ENCODE assay signal across 8 cellular contexts in genomic region chr3:157175678-157176077, GRCh38. TPM values are rescaled to one million over a fixed set of nuclear protein-coding genes. Genes with fewer than 3 reads are reported as not detected.
DNase-seq lines count a peak whose midpoint lies in the region; ATAC-seq and TF ChIP-seq lines count a peak whose summit lies in the region.

No MANE protein-coding gene starts in this region.

- POLR2A ChIA-PET in T-cell (lab: Charles Lee), result interaction anchor here (0.6 to 4.8 kb wide), 18 partner anchors 15 to 511 kb away, joined by 3 to 177 read pairs (median 4); partner anchors contain the start of gene CCNL1 (in 2 of the 2)

- CTCF ChIA-PET in T-cell (lab: Charles Lee), result interaction anchor here (0.7 to 3.4 kb wide), 9 partner anchors 12 to 94 kb away, joined by 3 to 38 read pairs (median 5); partner anchors contain the start of gene CCNL1 (in 1 of the 2)

- H3K27ac ChIP-seq in GM23338 (ENCODE audit: low read depth) (peak overlapping the region; percentile 82), muscle layer of duodenum (ENCODE audit: low read length) (peak overlapping the region; percentile 100)

- peak overlapping the region; percentile 92 for H3K27ac Mint-ChIP-seq in GM23338
- H3K27ac Mint-ChIP-seq in T-cell, result peak overlapping the region; percentile 96 to 100

- peak overlapping the region; percentile 4; the same call in 1 of the 2 replicates for H2AFZ ChIP-seq in GM23338

- peaks cover 14% of the 10 kb centered on the region for H3K79me2 ChIP-seq in GM23338 (replicated peaks; ENCODE audit: insufficient read depth)

- DNase-seq in AG20443 (ENCODE audit: low spot score), result peak; percentile 46
- peak; percentile 43 for DNase-seq in GM23338 (ENCODE audit: low spot score)
- DNase-seq in T-cell, result peak in 1 of 34 experiments; percentile 18
- DNase-seq in epithelial cell of proximal tubule (ENCODE audit: low read depth), result no peak
- no peak for DNase-seq in NCI-H187 (lab: John Stamatoyannopoulos, UW)
- DNase-seq in DMS153 (lab: John Stamatoyannopoulos, UW), result no peak

- peaks cover 44% of the 10 kb centered on the region for H3K36me3 Mint-ChIP-seq in GM23338 (ENCODE audit: low read depth)
- peaks cover 19% of the 10 kb centered on the region for H3K36me3 Mint-ChIP-seq in T-cell

- TF ChIP-seq CTCF in GM23338 (conservative IDR thresholded peaks at IDR 0.05; ENCODE audit: low read depth in 2 of 2), result no peak
- no peak for TF ChIP-seq CTCF in epithelial cell of proximal tubule (conservative IDR thresholded peaks at IDR 0.05; ENCODE audit: low read depth, low read length)

- H3F3A ChIP-seq in GM23338 (replicated peaks; ENCODE audit: low read depth), result no peaks in the 10 kb centered on the region

- no peaks in the 10 kb centered on the region for H4K20me1 ChIP-seq in GM23338 (replicated peaks; ENCODE audit: insufficient read depth)

- no peaks in the 10 kb centered on the region for H3K9me2 ChIP-seq in GM23338 (ENCODE audit: insufficient read depth)

- H3K27me3 ChIP-seq in GM23338 (ENCODE audit: insufficient read depth), result no peaks in the 10 kb centered on the region
- no peaks in the 10 kb centered on the region for H3K27me3 ChIP-seq in muscle layer of duodenum (ENCODE audit: low read depth, low read length)

- no peaks in the 10 kb centered on the region for H3K9me3 ChIP-seq in muscle layer of duodenum (ENCODE audit: control insufficient read depth in 1 of 2, low read length in 2 of 2)

- H3K4me1 ChIP-seq in GM23338 (ENCODE audit: insufficient read depth) (peaks cover 4% of the 10 kb centered on the region; the same call in 1 of the 2 replicates), muscle layer of duodenum (ENCODE audit: control insufficient read depth in 1 of 2, insufficient read depth in 2 of 2, low read length in 2 of 2) (peaks cover 8% of the 10 kb centered on the region in 2 donors)

- H3K9me3 Mint-ChIP-seq in GM23338, result peaks cover 38% of the 10 kb centered on the region
- H3K9me3 Mint-ChIP-seq in T-cell, result peaks cover 0 to 6% (median 0%) of the 10 kb centered on the region in 3 donors

- H3K4me3 Mint-ChIP-seq in GM23338 (peak overlapping the region; percentile 89), T-cell (peak overlapping the region; percentile 90 to 95 (median 94))

- H3K36me3 ChIP-seq in GM23338 (ENCODE audit: insufficient read depth), result 0 out of 2 replicates have a peak, but pooled peaks cover 2% of the 10 kb centered on the region
- H3K36me3 ChIP-seq in muscle layer of duodenum (ENCODE audit: control insufficient read depth in 1 of 2, insufficient read depth in 2 of 2, low read length in 2 of 2), result peaks cover 0 to 10% of the 10 kb centered on the region in 2 donors

- peaks cover 9% of the 10 kb centered on the region; the same call in 2 of the 3 replicates for H3K4me1 Mint-ChIP-seq in GM23338
- H3K4me1 Mint-ChIP-seq in T-cell, result peaks cover 30 to 37% (median 34%) of the 10 kb centered on the region in 3 donors

- ATAC-seq in GM23338 (peak; percentile 67), T-cell (replicated peaks in 1 of 4) (no peak), GM18858 (IDR thresholded peaks at IDR 0.05; ENCODE audit: unreplicated experiment) (no peak)

- H3K4me3 ChIP-seq in GM23338, result peak overlapping the region; percentile 63
- peak overlapping the region; percentile 75 for H3K4me3 ChIP-seq in epithelial cell of proximal tubule (ENCODE audit: low read depth, low read length)
- peak overlapping the region; percentile 72 to 87 for H3K4me3 ChIP-seq in muscle layer of duodenum (ENCODE audit: low read depth in 1 of 2, low read length in 2 of 2)

- H3K27me3 Mint-ChIP-seq in GM23338 (ENCODE audit: insufficient read depth, low read depth, poor library complexity) (peaks cover 2% of the 10 kb centered on the region), T-cell (peaks cover 0 to 4% of the 10 kb centered on the region in 2 donors)

- peak overlapping the region; percentile 78 for H3K4me2 ChIP-seq in GM23338

TF ChIP-seq in GM23338, 12 proteins besides CTCF, POLR2A, EP300 and RAD21 (continues in another document):
- TF ChIP-seq ETS1 (IDR thresholded peaks at IDR 0.05) (no peak), NANOG (IDR thresholded peaks at IDR 0.05; ENCODE audit: borderline replicate concordance) (no peak), ZNF331 (CRISPR knock-in tag; IDR thresholded peaks at IDR 0.05; ENCODE audit: low read depth) (no peak), STAT1 (IDR thresholded peaks at IDR 0.05; ENCODE audit: unreplicated experiment) (no peak), JUNB (IDR thresholded peaks at IDR 0.05; ENCODE audit: unreplicated experiment) (no peak), REST (IDR thresholded peaks at IDR 0.05; ENCODE audit: unreplicated experiment) (no peak)

RNA-seq across cellular contexts. Expression of gene CCNL1, which starts 15.7 kb away (rescaled TPM):
- 86.9 and 134 TPM in 2 replicates for total RNA-seq in GM23338 (2014; rRNA removed; shearing (Covaris generic))
- 96.2 and 108 TPM in 2 replicates for polyA plus RNA-seq in GM23338 (2016; fragmentation: Nextera tagmentation; extraction: Ambion mirVana)
- 1,000 to 10,000 TPM in 2 of 5 donors, 100 to 1,000 TPM in 3; 271 to 1,140 (median 276) TPM for total RNA-seq in T-cell
- total RNA-seq in epithelial cell of proximal tubule, result 39.3 and 61.2 TPM in 2 replicates

Comparison
In these comparisons a context has a peak if more than half of its experiments do, and no peak if none do; other contexts are left out.
1. DNase-seq: peak in AG20443 (single experiment) and GM23338 (single experiment); none in epithelial cell of proximal tubule (single experiment), NCI-H187 (0 of 2) and DMS153 (single experiment).
2. Peak in every context shown above with its lines, with median percentiles within 50 percentile points of each other: H3K4me3 ChIP-seq.